Comparison of ENCODE assay signal across 31 cellular contexts in genomic region chr13:85076343-85076742, GRCh38.
"Had no signal": no experiment of that assay in that cellular context is flagged by ENCODE, and none has a peak within 500 bp of the region (broad histone marks: within the 10 kb centered on the region; RNA-seq: fewer than 3 reads in every experiment).

No MANE protein-coding gene starts in this region.

- DNase-seq: activated B cell treated with CpG ODN at 0.5 μM for 24 hours; activated CD4-positive, alpha-beta memory T cell treated with anti-CD3 and anti-CD28 coated beads for 36 hours; activated CD4-positive, alpha-beta T cell treated with anti-CD3 and anti-CD28 coated beads for 4 hours; activated CD4-positive, alpha-beta T cell treated with anti-CD3 and anti-CD28 coated beads, Interleukin-2, amount 10 ng/mL, durations not matched to agents 24 days and 14 days; activated CD4-positive, alpha-beta T cell treated with anti-CD3 and anti-CD28 coated beads, Interleukin-2, amount 50 U/mL, for 1 hour; activated CD4-positive, alpha-beta T cell treated with anti-CD3 and anti-CD28 coated beads, Interleukin-2, amount 50 U/mL, for 4 hours; activated CD4-positive, CD25-positive, alpha-beta regulatory T cell treated with anti-CD3 and anti-CD28 coated beads, Interleukin-2, amount 50 U/mL, for 72 hours; activated CD8-positive, alpha-beta memory T cell treated with anti-CD3 and anti-CD28 coated beads, Interleukin-2, amount 50 U/mL, for 4 hours; activated CD8-positive, alpha-beta T cell treated with anti-CD3 and anti-CD28 coated beads for 36 hours; activated effector memory CD4-positive, alpha-beta T cell treated with anti-CD3 and anti-CD28 coated beads, Interleukin-2, amount 50 U/mL, for 16 hours; activated gamma-delta T cell treated with Interleukin-2 at 50 U/mL for 16 hours; activated naive CD4-positive, alpha-beta T cell; activated naive CD4-positive, alpha-beta T cell treated with anti-CD3 and anti-CD28 coated beads for 36 hours; activated naive CD4-positive, alpha-beta T cell treated with anti-CD3 and anti-CD28 coated beads, Interleukin-2, amount 50 U/mL, for 16 hours; activated naive CD8-positive, alpha-beta T cell treated with anti-CD3 and anti-CD28 coated beads for 36 hours; activated T-cell treated with anti-CD3 and anti-CD28 coated beads for 4 hours; activated T-cell treated with anti-CD3 and anti-CD28 coated beads, Interleukin-2, amount 50 U/mL, for 1 hour; activated T-cell treated with anti-CD3 and anti-CD28 coated beads, Interleukin-2, amount 50 U/mL, for 4 hours; activated T-cell treated with anti-CD3 and anti-CD28 coated beads, Interleukin-2, amount 50 U/mL, for 72 hours; adrenal gland; amniotic stem cell; aorta; body of pancreas; brain microvascular endothelial cell; central memory CD4-positive, alpha-beta T cell; T-helper 9 cell had no signal

- H3K27me3 ChIP-seq: adrenal gland, body of pancreas, brain microvascular endothelial cell, breast epithelium had no signal

- H3K9me3 ChIP-seq: body of pancreas, breast epithelium had no signal

- ATAC-seq: activated CD8-positive, alpha-beta T cell treated with anti-CD3 and anti-CD28 coated beads for 36 hours; activated naive CD4-positive, alpha-beta T cell treated with anti-CD3 and anti-CD28 coated beads, Interleukin-2, amount 50 U/mL, for 72 hours; activated T-cell treated with anti-CD3 and anti-CD28 coated beads, Interleukin-2, amount 50 U/mL, for 4 hours; activated T-cell treated with anti-CD3 and anti-CD28 coated beads, Interleukin-2, amount 50 U/mL, for 72 hours; activated T-helper 17 cell treated with anti-CD3 and anti-CD28 coated beads, Interleukin-2, amount 50 U/mL, for 72 hours; body of pancreas had no signal

- H3K36me3 ChIP-seq: adrenal gland, brain microvascular endothelial cell, breast epithelium had no signal

- H3K4me1 ChIP-seq: breast epithelium had no signal

- H3K4me3 ChIP-seq: adrenal gland, body of pancreas, breast epithelium, coronary artery had no signal

- H3K27ac ChIP-seq: adrenal gland, body of pancreas, brain microvascular endothelial cell, breast epithelium, coronary artery, VCaP had no signal
